9 cellular contexts compared by ENCODE assay signal in genomic region chr3:189630667-189631372, GRCh38. TPM values are rescaled to one million over a fixed set of nuclear protein-coding genes. Genes with fewer than 3 reads are reported as not detected.
DNase-seq lines count a peak whose midpoint lies in the region; ATAC-seq lines count a peak whose summit lies in the region.
"Had no signal": no experiment of that assay in that cellular context is flagged by ENCODE, and none has a peak within 500 bp of the region (broad histone marks: within the 10 kb centered on the region; RNA-seq: fewer than 3 reads in every experiment).

No MANE protein-coding gene starts in this region.

- DNase-seq in activated naive CD4-positive, alpha-beta T cell treated with anti-CD3 and anti-CD28 coated beads for 36 hours = peak; percentile 28
- no peak for DNase-seq in activated naive CD4-positive, alpha-beta T cell treated with anti-CD3 and anti-CD28 coated beads, Interleukin-2, amount 10 ng/mL, durations not matched to agents 7 days and 5 days
- DNase-seq in activated T-helper 1 cell treated with anti-CD3 and anti-CD28 coated beads, Interleukin-12 subunit alpha, Interleukin-12 subunit beta, Interleukin-2, Interleukin-4 antibody, amounts not matched to agents 30 ng/mL and 10 ng/mL and 1 ng/mL, durations not matched to agents 14 hours and 24 hours and 36 hours (ENCODE audit: low spot score) = no peak
- DNase-seq in NCI-H524 treated with DMSO at 0.1 percent for 48 hours (lab: John Stamatoyannopoulos, UW) = no peak
- DNase-seq in NCI-H2107 (lab: John Stamatoyannopoulos, UW) = no peak
- DNase-seq in superior temporal gyrus (ENCODE audit: extremely low spot score) = no peak
- DNase-seq: CD4-positive, CD25-positive, alpha-beta regulatory T cell had no signal

- ATAC-seq in HG03108 (IDR thresholded peaks at IDR 0.05; ENCODE audit: unreplicated experiment) = peak; percentile 63
- peak; percentile 64 for ATAC-seq in stimulated activated memory B cell treated with anti-CD40 and anti-IgM and Interleukin-4, amounts not matched to agents 10 μg/mL and 1 μg/mL and 100 μg/mL, for 72 hours

- peaks cover 2% of the 10 kb centered on the region for H3K27me3 Mint-ChIP-seq in activated naive CD4-positive, alpha-beta T cell treated with anti-CD3 and anti-CD28 coated beads for 36 hours (ENCODE audit: low read depth)
- H3K27me3 Mint-ChIP-seq in activated naive CD4-positive, alpha-beta T cell treated with anti-CD3 and anti-CD28 coated beads, Interleukin-2, amount 10 ng/mL, durations not matched to agents 7 days and 5 days = peaks cover 4% of the 10 kb centered on the region
- H3K27me3 Mint-ChIP-seq in activated T-helper 1 cell treated with anti-CD3 and anti-CD28 coated beads, Interleukin-12 subunit alpha, Interleukin-12 subunit beta, Interleukin-2, Interleukin-4 antibody, amounts not matched to agents 30 ng/mL and 10 ng/mL and 1 ng/mL, durations not matched to agents 14 hours and 24 hours and 36 hours (ENCODE audit: insufficient read depth) = peaks cover 2% of the 10 kb centered on the region
- H3K27me3 Mint-ChIP-seq in stimulated activated memory B cell treated with anti-CD40 and anti-IgM and Interleukin-4, amounts not matched to agents 10 μg/mL and 1 μg/mL and 100 μg/mL, for 72 hours = no peaks in the 10 kb centered on the region
- H3K27me3 Mint-ChIP-seq: CD4-positive, CD25-positive, alpha-beta regulatory T cell had no signal

- H3K9me3 Mint-ChIP-seq in activated naive CD4-positive, alpha-beta T cell treated with anti-CD3 and anti-CD28 coated beads for 36 hours = no peaks in the 10 kb centered on the region
- H3K9me3 Mint-ChIP-seq in activated naive CD4-positive, alpha-beta T cell treated with anti-CD3 and anti-CD28 coated beads, Interleukin-2, amount 10 ng/mL, durations not matched to agents 7 days and 5 days = no peaks in the 10 kb centered on the region
- H3K9me3 Mint-ChIP-seq in activated T-helper 1 cell treated with anti-CD3 and anti-CD28 coated beads, Interleukin-12 subunit alpha, Interleukin-12 subunit beta, Interleukin-2, Interleukin-4 antibody, amounts not matched to agents 30 ng/mL and 10 ng/mL and 1 ng/mL, durations not matched to agents 14 hours and 24 hours and 36 hours = no peaks in the 10 kb centered on the region
- no peaks in the 10 kb centered on the region for H3K9me3 Mint-ChIP-seq in stimulated activated memory B cell treated with anti-CD40 and anti-IgM and Interleukin-4, amounts not matched to agents 10 μg/mL and 1 μg/mL and 100 μg/mL, for 72 hours

- H3K4me1 Mint-ChIP-seq in activated naive CD4-positive, alpha-beta T cell treated with anti-CD3 and anti-CD28 coated beads for 36 hours (ENCODE audit: low read depth) = peaks cover 11% of the 10 kb centered on the region
- peaks cover 18% of the 10 kb centered on the region for H3K4me1 Mint-ChIP-seq in activated naive CD4-positive, alpha-beta T cell treated with anti-CD3 and anti-CD28 coated beads, Interleukin-2, amount 10 ng/mL, durations not matched to agents 7 days and 5 days
- peaks cover 37% of the 10 kb centered on the region for H3K4me1 Mint-ChIP-seq in activated T-helper 1 cell treated with anti-CD3 and anti-CD28 coated beads, Interleukin-12 subunit alpha, Interleukin-12 subunit beta, Interleukin-2, Interleukin-4 antibody, amounts not matched to agents 30 ng/mL and 10 ng/mL and 1 ng/mL, durations not matched to agents 14 hours and 24 hours and 36 hours (ENCODE audit: low read depth)
- H3K4me1 Mint-ChIP-seq in stimulated activated memory B cell treated with anti-CD40 and anti-IgM and Interleukin-4, amounts not matched to agents 10 μg/mL and 1 μg/mL and 100 μg/mL, for 72 hours = peaks cover 6% of the 10 kb centered on the region

- CTCF ChIA-PET in activated naive CD4-positive, alpha-beta T cell treated with anti-CD3 and anti-CD28 coated beads for 36 hours (lab: Charles Lee) = interaction anchor here (0.8 to 1.7 kb wide), 3 partner anchors 36 to 358 kb away, joined by 3 read pairs; no protein-coding TSS in a partner anchor
- CTCF ChIA-PET in activated naive CD4-positive, alpha-beta T cell treated with anti-CD3 and anti-CD28 coated beads, Interleukin-2, amount 10 ng/mL, durations not matched to agents 7 days and 5 days (lab: Charles Lee) = no interaction called here

- no peak overlapping the region for H3K4me3 Mint-ChIP-seq in activated naive CD4-positive, alpha-beta T cell treated with anti-CD3 and anti-CD28 coated beads for 36 hours
- no peak overlapping the region for H3K4me3 Mint-ChIP-seq in activated naive CD4-positive, alpha-beta T cell treated with anti-CD3 and anti-CD28 coated beads, Interleukin-2, amount 10 ng/mL, durations not matched to agents 7 days and 5 days
- H3K4me3 Mint-ChIP-seq in activated T-helper 1 cell treated with anti-CD3 and anti-CD28 coated beads, Interleukin-12 subunit alpha, Interleukin-12 subunit beta, Interleukin-2, Interleukin-4 antibody, amounts not matched to agents 30 ng/mL and 10 ng/mL and 1 ng/mL, durations not matched to agents 14 hours and 24 hours and 36 hours = peak overlapping the region; percentile 27
- peak overlapping the region; percentile 65 for H3K4me3 Mint-ChIP-seq in stimulated activated memory B cell treated with anti-CD40 and anti-IgM and Interleukin-4, amounts not matched to agents 10 μg/mL and 1 μg/mL and 100 μg/mL, for 72 hours

- intact Hi-C loops in activated naive CD4-positive, alpha-beta T cell treated with anti-CD3 and anti-CD28 coated beads for 36 hours (cut with micrococcal nuclease) = loop anchor here (10.0 kb wide), 1 partner anchor 356 kb away; no protein-coding TSS in a partner anchor
- intact Hi-C loops in activated T-helper 1 cell treated with anti-CD3 and anti-CD28 coated beads, Interleukin-12 subunit alpha, Interleukin-12 subunit beta, Interleukin-2, Interleukin-4 antibody, amounts not matched to agents 30 ng/mL and 10 ng/mL and 1 ng/mL, durations not matched to agents 14 hours and 24 hours and 36 hours (cut with micrococcal nuclease) = loop anchor here (2.0 to 10.0 kb wide), 4 partner anchors 44 to 359 kb away; no protein-coding TSS in a partner anchor

- H3K36me3 Mint-ChIP-seq in activated naive CD4-positive, alpha-beta T cell treated with anti-CD3 and anti-CD28 coated beads for 36 hours (ENCODE audit: low read depth) = no peaks in the 10 kb centered on the region
- no peaks in the 10 kb centered on the region for H3K36me3 Mint-ChIP-seq in activated naive CD4-positive, alpha-beta T cell treated with anti-CD3 and anti-CD28 coated beads, Interleukin-2, amount 10 ng/mL, durations not matched to agents 7 days and 5 days
- peaks cover 2% of the 10 kb centered on the region for H3K36me3 Mint-ChIP-seq in activated T-helper 1 cell treated with anti-CD3 and anti-CD28 coated beads, Interleukin-12 subunit alpha, Interleukin-12 subunit beta, Interleukin-2, Interleukin-4 antibody, amounts not matched to agents 30 ng/mL and 10 ng/mL and 1 ng/mL, durations not matched to agents 14 hours and 24 hours and 36 hours (ENCODE audit: low read depth)
- H3K36me3 Mint-ChIP-seq in stimulated activated memory B cell treated with anti-CD40 and anti-IgM and Interleukin-4, amounts not matched to agents 10 μg/mL and 1 μg/mL and 100 μg/mL, for 72 hours = no peaks in the 10 kb centered on the region
- H3K36me3 Mint-ChIP-seq: CD4-positive, CD25-positive, alpha-beta regulatory T cell had no signal

- no peak overlapping the region for H3K27ac Mint-ChIP-seq in activated naive CD4-positive, alpha-beta T cell treated with anti-CD3 and anti-CD28 coated beads for 36 hours
- no peak overlapping the region for H3K27ac Mint-ChIP-seq in activated naive CD4-positive, alpha-beta T cell treated with anti-CD3 and anti-CD28 coated beads, Interleukin-2, amount 10 ng/mL, durations not matched to agents 7 days and 5 days
- peak overlapping the region; percentile 20 for H3K27ac Mint-ChIP-seq in activated T-helper 1 cell treated with anti-CD3 and anti-CD28 coated beads, Interleukin-12 subunit alpha, Interleukin-12 subunit beta, Interleukin-2, Interleukin-4 antibody, amounts not matched to agents 30 ng/mL and 10 ng/mL and 1 ng/mL, durations not matched to agents 14 hours and 24 hours and 36 hours
- peak overlapping the region; percentile 69 for H3K27ac Mint-ChIP-seq in stimulated activated memory B cell treated with anti-CD40 and anti-IgM and Interleukin-4, amounts not matched to agents 10 μg/mL and 1 μg/mL and 100 μg/mL, for 72 hours

RNA-seq across cellular contexts. Expression of gene TP63, which starts 0.4 kb away (rescaled TPM):
- under 1 TPM in 1 of 2 experiments, not detected in 1; 0.15 TPM for total RNA-seq in activated naive CD4-positive, alpha-beta T cell treated with anti-CD3 and anti-CD28 coated beads for 36 hours
- total RNA-seq in activated T-helper 1 cell treated with anti-CD3 and anti-CD28 coated beads, Interleukin-12 subunit alpha, Interleukin-12 subunit beta, Interleukin-2, Interleukin-4 antibody, amounts not matched to agents 30 ng/mL and 10 ng/mL and 1 ng/mL, durations not matched to agents 14 hours and 24 hours and 36 hours = 0.51 and 0.67 TPM in 2 replicates

Comparison
In these comparisons a context has a peak if more than half of its experiments do, and no peak if none do; other contexts are left out.
1. H3K27ac Mint-ChIP-seq: peak in activated T-helper 1 cell treated with anti-CD3 and anti-CD28 coated beads, Interleukin-12 subunit alpha, Interleukin-12 subunit beta, Interleukin-2, Interleukin-4 antibody, amounts not matched to agents 30 ng/mL and 10 ng/mL and 1 ng/mL, durations not matched to agents 14 hours and 24 hours and 36 hours (single experiment) and stimulated activated memory B cell treated with anti-CD40 and anti-IgM and Interleukin-4, amounts not matched to agents 10 μg/mL and 1 μg/mL and 100 μg/mL, for 72 hours (single experiment); none in activated naive CD4-positive, alpha-beta T cell treated with anti-CD3 and anti-CD28 coated beads for 36 hours (single experiment) and activated naive CD4-positive, alpha-beta T cell treated with anti-CD3 and anti-CD28 coated beads, Interleukin-2, amount 10 ng/mL, durations not matched to agents 7 days and 5 days (single experiment).
2. H3K4me3 Mint-ChIP-seq: peak in activated T-helper 1 cell treated with anti-CD3 and anti-CD28 coated beads, Interleukin-12 subunit alpha, Interleukin-12 subunit beta, Interleukin-2, Interleukin-4 antibody, amounts not matched to agents 30 ng/mL and 10 ng/mL and 1 ng/mL, durations not matched to agents 14 hours and 24 hours and 36 hours (single experiment) and stimulated activated memory B cell treated with anti-CD40 and anti-IgM and Interleukin-4, amounts not matched to agents 10 μg/mL and 1 μg/mL and 100 μg/mL, for 72 hours (single experiment); none in activated naive CD4-positive, alpha-beta T cell treated with anti-CD3 and anti-CD28 coated beads for 36 hours (single experiment) and activated naive CD4-positive, alpha-beta T cell treated with anti-CD3 and anti-CD28 coated beads, Interleukin-2, amount 10 ng/mL, durations not matched to agents 7 days and 5 days (single experiment).